Comparison of ENCODE assay signal across 40 cellular contexts in genomic region chr2:235889302-235889630, GRCh38.
"Had no signal": no experiment of that assay in that cellular context is flagged by ENCODE, and none has a peak within 500 bp of the region (broad histone marks: within the 10 kb centered on the region; RNA-seq: fewer than 3 reads in every experiment).

No MANE protein-coding gene starts in this region.

- FAIRE-seq: astrocyte, bronchial epithelial cell had no signal

- H3K4me1 ChIP-seq: adrenal gland, ascending aorta, body of pancreas, breast epithelium had no signal

- H3K9me3 Mint-ChIP-seq: activated naive CD4-positive, alpha-beta T cell treated with anti-CD3 and anti-CD28 coated beads for 36 hours; activated naive CD4-positive, alpha-beta T cell treated with anti-CD3 and anti-CD28 coated beads, Interleukin-2, amount 10 ng/mL, durations not matched to agents 7 days and 5 days; activated naive CD4-positive, alpha-beta T cell treated with anti-CD3 and anti-CD28 coated beads, Interleukin-2, amount 50 U/mL, for 24 hours; activated naive CD4-positive, alpha-beta T cell treated with anti-CD3 and anti-CD28 coated beads, Interleukin-2, amount 50 U/mL, for 72 hours; activated naive CD8-positive, alpha-beta T cell treated with anti-CD3 and anti-CD28 coated beads for 36 hours; activated naive CD8-positive, alpha-beta T cell treated with anti-CD3 and anti-CD28 coated beads, Interleukin-2, amount 50 U/mL, for 24 hours; activated T-cell treated with anti-CD3 and anti-CD28 coated beads, Interleukin-2, amount 50 U/mL, for 24 hours; activated T-cell treated with anti-CD3 and anti-CD28 coated beads, Interleukin-2, amount 50 U/mL, for 4 hours; activated T-cell treated with anti-CD3 and anti-CD28 coated beads, Interleukin-2, amount 50 U/mL, for 72 hours; activated T-helper 1 cell treated with anti-CD3 and anti-CD28 coated beads, Interleukin-12 subunit alpha, Interleukin-12 subunit beta, Interleukin-2, Interleukin-4 antibody, amounts not matched to agents 30 ng/mL and 10 ng/mL and 1 ng/mL, durations not matched to agents 14 hours and 24 hours and 36 hours; activated T-helper 17 cell treated with anti-CD3 and anti-CD28 coated beads, Interleukin-2, amount 50 U/mL, for 72 hours; activated T-helper 2 cell treated with anti-CD3 and anti-CD28 coated beads, Interferon-gamma antibody, Interleukin-2, Interleukin-4, amounts not matched to agents 10 μg/mL and 5 μg/mL and 100 μg/mL, durations not matched to agents 14 hours and 24 hours and 36 hours; central memory CD8-positive, alpha-beta T cell had no signal

- DNase-seq: activated effector memory CD4-positive, alpha-beta T cell treated with anti-CD3 and anti-CD28 coated beads, Interleukin-2, amount 50 U/mL, for 16 hours; activated effector memory CD4-positive, alpha-beta T cell treated with Interleukin-2 at 50 U/mL for 16 hours; activated gamma-delta T cell; activated gamma-delta T cell treated with Interleukin-2 at 50 U/mL for 16 hours; activated naive CD4-positive, alpha-beta T cell; activated naive CD4-positive, alpha-beta T cell treated with anti-CD3 and anti-CD28 coated beads for 36 hours; activated naive CD4-positive, alpha-beta T cell treated with anti-CD3 and anti-CD28 coated beads, Interleukin-2, amount 10 ng/mL, durations not matched to agents 7 days and 5 days; activated naive CD4-positive, alpha-beta T cell treated with anti-CD3 and anti-CD28 coated beads, Interleukin-2, amount 50 U/mL, for 16 hours; activated naive CD4-positive, alpha-beta T cell treated with Interleukin-2 at 50 U/mL for 16 hours; activated naive CD8-positive, alpha-beta T cell treated with anti-CD3 and anti-CD28 coated beads for 36 hours; activated naive CD8-positive, alpha-beta T cell treated with anti-CD3 and anti-CD28 coated beads, Interleukin-2, amount 10 ng/mL, durations not matched to agents 7 days and 5 days; activated naive CD8-positive, alpha-beta T cell treated with anti-CD3 and anti-CD28 coated beads, Interleukin-2, amount 50 U/mL, for 24 hours; activated T-cell treated with anti-CD3 and anti-CD28 coated beads, Interleukin-2, amount 50 U/mL, for 1 hour; activated T-cell treated with anti-CD3 and anti-CD28 coated beads, Interleukin-2, amount 50 U/mL, for 24 hours; activated T-cell treated with anti-CD3 and anti-CD28 coated beads, Interleukin-2, amount 50 U/mL, for 4 hours; activated T-cell treated with anti-CD3 and anti-CD28 coated beads, Interleukin-2, amount 50 U/mL, for 48 hours; activated T-cell treated with anti-CD3 and anti-CD28 coated beads, Interleukin-2, amount 50 U/mL, for 72 hours; adrenal gland; amniotic stem cell; amygdala; anterior cingulate cortex; aorta; body of pancreas; brain microvascular endothelial cell; caudate nucleus; central memory CD4-positive, alpha-beta T cell; cerebellar nuclear complex had no signal

- H3K36me3 Mint-ChIP-seq: activated naive CD4-positive, alpha-beta T cell treated with anti-CD3 and anti-CD28 coated beads, Interleukin-2, amount 10 ng/mL, durations not matched to agents 7 days and 5 days; activated naive CD4-positive, alpha-beta T cell treated with anti-CD3 and anti-CD28 coated beads, Interleukin-2, amount 50 U/mL, for 24 hours; activated naive CD4-positive, alpha-beta T cell treated with anti-CD3 and anti-CD28 coated beads, Interleukin-2, amount 50 U/mL, for 72 hours; activated naive CD8-positive, alpha-beta T cell; activated naive CD8-positive, alpha-beta T cell treated with anti-CD3 and anti-CD28 coated beads for 36 hours; activated naive CD8-positive, alpha-beta T cell treated with anti-CD3 and anti-CD28 coated beads, Interleukin-2, amount 10 ng/mL, durations not matched to agents 7 days and 5 days had no signal

- ATAC-seq: activated naive CD4-positive, alpha-beta T cell treated with anti-CD3 and anti-CD28 coated beads, Interleukin-2, amount 50 U/mL, for 72 hours; activated naive CD8-positive, alpha-beta T cell treated with anti-CD3 and anti-CD28 coated beads, Interleukin-2, amount 50 U/mL, for 24 hours; activated T-cell treated with anti-CD3 and anti-CD28 coated beads, Interleukin-2, amount 50 U/mL, for 4 hours; activated T-cell treated with anti-CD3 and anti-CD28 coated beads, Interleukin-2, amount 50 U/mL, for 72 hours; activated T-helper 17 cell treated with anti-CD3 and anti-CD28 coated beads, Interleukin-2, amount 50 U/mL, for 72 hours; body of pancreas had no signal

- H3K4me3 ChIP-seq: adrenal gland, ascending aorta, body of pancreas, breast epithelium, cardiac muscle cell had no signal

- H3K27me3 ChIP-seq: adrenal gland, ascending aorta, body of pancreas, brain microvascular endothelial cell, breast epithelium, cardiac muscle cell had no signal

- H3K9me3 ChIP-seq: adrenal gland, ascending aorta, body of pancreas, breast epithelium had no signal

- H3K27ac ChIP-seq: adrenal gland, ascending aorta, body of pancreas, brain microvascular endothelial cell, breast epithelium, cardiac muscle cell had no signal

- H3K27ac Mint-ChIP-seq: activated naive CD4-positive, alpha-beta T cell treated with anti-CD3 and anti-CD28 coated beads for 36 hours; activated naive CD4-positive, alpha-beta T cell treated with anti-CD3 and anti-CD28 coated beads, Interleukin-2, amount 10 ng/mL, durations not matched to agents 7 days and 5 days; activated naive CD4-positive, alpha-beta T cell treated with anti-CD3 and anti-CD28 coated beads, Interleukin-2, amount 50 U/mL, for 24 hours; activated naive CD4-positive, alpha-beta T cell treated with anti-CD3 and anti-CD28 coated beads, Interleukin-2, amount 50 U/mL, for 72 hours; activated naive CD8-positive, alpha-beta T cell; activated naive CD8-positive, alpha-beta T cell treated with anti-CD3 and anti-CD28 coated beads for 36 hours; activated naive CD8-positive, alpha-beta T cell treated with anti-CD3 and anti-CD28 coated beads, Interleukin-2, amount 10 ng/mL, durations not matched to agents 7 days and 5 days; activated naive CD8-positive, alpha-beta T cell treated with anti-CD3 and anti-CD28 coated beads, Interleukin-2, amount 50 U/mL, for 24 hours; activated T-cell treated with anti-CD3 and anti-CD28 coated beads, Interleukin-2, amount 50 U/mL, for 24 hours; activated T-cell treated with anti-CD3 and anti-CD28 coated beads, Interleukin-2, amount 50 U/mL, for 72 hours; activated T-helper 1 cell treated with anti-CD3 and anti-CD28 coated beads, Interleukin-12 subunit alpha, Interleukin-12 subunit beta, Interleukin-2, Interleukin-4 antibody, amounts not matched to agents 30 ng/mL and 10 ng/mL and 1 ng/mL, durations not matched to agents 14 hours and 24 hours and 36 hours; activated T-helper 17 cell treated with anti-CD3 and anti-CD28 coated beads, Interleukin-2, amount 50 U/mL, for 72 hours; activated T-helper 2 cell treated with anti-CD3 and anti-CD28 coated beads, Interferon-gamma antibody, Interleukin-2, Interleukin-4, amounts not matched to agents 10 μg/mL and 5 μg/mL and 100 μg/mL, durations not matched to agents 14 hours and 24 hours and 36 hours; brain had no signal

- H3K27me3 Mint-ChIP-seq: activated naive CD8-positive, alpha-beta T cell; activated naive CD8-positive, alpha-beta T cell treated with anti-CD3 and anti-CD28 coated beads for 36 hours; activated naive CD8-positive, alpha-beta T cell treated with anti-CD3 and anti-CD28 coated beads, Interleukin-2, amount 10 ng/mL, durations not matched to agents 7 days and 5 days; activated naive CD8-positive, alpha-beta T cell treated with anti-CD3 and anti-CD28 coated beads, Interleukin-2, amount 50 U/mL, for 24 hours; activated T-helper 17 cell treated with anti-CD3 and anti-CD28 coated beads, Interleukin-2, amount 50 U/mL, for 72 hours; brain; central memory CD8-positive, alpha-beta T cell had no signal

- H3K36me3 ChIP-seq: adrenal gland, brain microvascular endothelial cell, breast epithelium, cardiac muscle cell had no signal

- H3K4me1 Mint-ChIP-seq: activated naive CD4-positive, alpha-beta T cell treated with anti-CD3 and anti-CD28 coated beads, Interleukin-2, amount 10 ng/mL, durations not matched to agents 7 days and 5 days; activated naive CD4-positive, alpha-beta T cell treated with anti-CD3 and anti-CD28 coated beads, Interleukin-2, amount 50 U/mL, for 24 hours; activated naive CD8-positive, alpha-beta T cell treated with anti-CD3 and anti-CD28 coated beads for 36 hours; activated naive CD8-positive, alpha-beta T cell treated with anti-CD3 and anti-CD28 coated beads, Interleukin-2, amount 10 ng/mL, durations not matched to agents 7 days and 5 days; activated naive CD8-positive, alpha-beta T cell treated with anti-CD3 and anti-CD28 coated beads, Interleukin-2, amount 50 U/mL, for 24 hours; activated T-helper 17 cell treated with anti-CD3 and anti-CD28 coated beads, Interleukin-2, amount 50 U/mL, for 72 hours; brain; central memory CD8-positive, alpha-beta T cell had no signal

- H3K4me3 Mint-ChIP-seq: activated naive CD4-positive, alpha-beta T cell treated with anti-CD3 and anti-CD28 coated beads for 36 hours; activated naive CD4-positive, alpha-beta T cell treated with anti-CD3 and anti-CD28 coated beads, Interleukin-2, amount 10 ng/mL, durations not matched to agents 7 days and 5 days; activated naive CD4-positive, alpha-beta T cell treated with anti-CD3 and anti-CD28 coated beads, Interleukin-2, amount 50 U/mL, for 24 hours; activated naive CD8-positive, alpha-beta T cell; activated naive CD8-positive, alpha-beta T cell treated with anti-CD3 and anti-CD28 coated beads for 36 hours; activated naive CD8-positive, alpha-beta T cell treated with anti-CD3 and anti-CD28 coated beads, Interleukin-2, amount 10 ng/mL, durations not matched to agents 7 days and 5 days; activated naive CD8-positive, alpha-beta T cell treated with anti-CD3 and anti-CD28 coated beads, Interleukin-2, amount 50 U/mL, for 24 hours; activated T-cell treated with anti-CD3 and anti-CD28 coated beads, Interleukin-2, amount 50 U/mL, for 24 hours; activated T-cell treated with anti-CD3 and anti-CD28 coated beads, Interleukin-2, amount 50 U/mL, for 4 hours; activated T-cell treated with anti-CD3 and anti-CD28 coated beads, Interleukin-2, amount 50 U/mL, for 72 hours; activated T-helper 1 cell treated with anti-CD3 and anti-CD28 coated beads, Interleukin-12 subunit alpha, Interleukin-12 subunit beta, Interleukin-2, Interleukin-4 antibody, amounts not matched to agents 30 ng/mL and 10 ng/mL and 1 ng/mL, durations not matched to agents 14 hours and 24 hours and 36 hours; activated T-helper 17 cell treated with anti-CD3 and anti-CD28 coated beads, Interleukin-2, amount 50 U/mL, for 72 hours; brain; central memory CD8-positive, alpha-beta T cell had no signal
